ENCODE assay signal across 8 cellular contexts in the genomic region with DNA sequence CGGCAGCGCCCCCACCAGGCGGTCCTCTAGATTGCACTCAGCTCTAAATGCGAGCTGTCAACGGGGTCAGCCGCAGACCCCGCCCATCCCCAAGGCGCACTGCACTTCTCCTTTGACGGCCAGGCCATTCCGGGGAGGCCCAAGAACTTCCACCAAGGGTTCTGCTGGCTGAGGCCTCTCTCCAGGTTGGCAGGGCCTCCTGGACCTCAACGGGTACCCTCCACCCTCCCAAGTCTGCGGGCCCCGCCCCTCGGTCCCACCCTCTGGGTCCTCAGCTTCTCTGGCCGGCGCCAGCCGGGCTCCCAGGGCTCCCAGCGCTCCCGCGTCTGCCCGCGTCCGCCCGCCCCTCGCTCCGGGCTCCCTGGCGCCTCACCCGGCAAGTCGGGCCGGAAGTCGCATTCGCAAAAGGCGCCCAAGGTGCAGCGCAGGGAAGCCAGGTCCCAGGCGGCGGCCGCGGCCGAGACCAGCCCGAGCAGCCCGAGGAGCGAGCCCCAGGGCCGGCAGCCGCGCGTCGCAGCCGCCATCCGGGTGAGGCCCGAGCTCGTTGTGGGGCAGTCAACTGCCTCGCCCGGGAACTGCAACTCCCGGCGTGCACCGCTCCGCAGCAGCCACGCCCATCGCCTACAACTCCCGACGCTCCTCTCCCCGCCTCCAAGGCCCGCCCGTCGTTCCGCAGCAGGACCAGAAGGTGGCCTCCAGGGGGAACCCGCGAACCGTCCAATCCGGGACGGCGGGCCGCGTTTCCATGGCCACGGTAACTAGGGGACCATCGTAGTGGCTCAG.
DNase-seq lines count a peak whose midpoint lies in the region; ATAC-seq and TF ChIP-seq lines count a peak whose summit lies in the region.

A gene (minus strand): TSS at position 548 of the 783 bp plus-strand sequence. CDS start 24 bp downstream, at position 524.

- H3K36me3 ChIP-seq in mucosa of rectum (ENCODE audit: control insufficient read depth in 2 of 2, insufficient read depth in 2 of 2, low read length in 2 of 2) = peaks cover 0 to 10% of the 10 kb centered on the region in 2 donors

- peak within 1 kb of the TSS; percentile 79 to 85 for H3K9ac ChIP-seq in mucosa of rectum (ENCODE audit: low read depth in 1 of 2, low read length in 2 of 2)

- peak within 1 kb of the TSS; percentile 65 to 78 for H3K4me3 ChIP-seq in mucosa of rectum (ENCODE audit: low read length in 2 of 2)

- peak; percentile 84 for ATAC-seq in GM21576 (IDR thresholded peaks at IDR 0.05; ENCODE audit: unreplicated experiment)

- DNase-seq in DMS53 (lab: John Stamatoyannopoulos, UW) (peak; percentile 99), OCI-M2 (lab: John Stamatoyannopoulos, UW; ENCODE audit: unreplicated experiment) (peak; percentile 67), activated T-cell treated with anti-CD3 and anti-CD28 coated beads for 4 hours (peak; percentile 97), epithelial cell of prostate (ENCODE audit: low read depth, low spot score) (peak; percentile 80)
- DNase-seq in stimulated activated CD8-positive, alpha-beta memory T cell treated with anti-CD3 and anti-CD28 coated beads, Interleukin-4, amount 100 ng/mL, for 48 hours = peak; percentile 99

- TF ChIP-seq RAD21 in Ishikawa (IDR thresholded peaks at IDR 0.05; ENCODE audit: low read depth) = peak; percentile 94

- H3K4me1 ChIP-seq in mucosa of rectum (ENCODE audit: control insufficient read depth in 2 of 2, insufficient read depth in 2 of 2, low read length in 2 of 2) = peaks cover 8 to 11% of the 10 kb centered on the region in 2 donors

- TF ChIP-seq EP300 in Ishikawa (IDR thresholded peaks at IDR 0.05; ENCODE audit: borderline replicate concordance) = no peak; the same call in 1 of the 2 replicates

- H3K27ac ChIP-seq in epithelial cell of prostate (peak within 1 kb of the TSS; percentile 80), mucosa of rectum (ENCODE audit: low read depth in 2 of 2, low read length in 2 of 2) (peak within 1 kb of the TSS; percentile 95)

- no peaks in the 10 kb centered on the region for H3K27me3 ChIP-seq in mucosa of rectum (ENCODE audit: control insufficient read depth in 2 of 2, insufficient read depth in 2 of 2, low read length in 2 of 2)

- H3K9me3 ChIP-seq in mucosa of rectum (ENCODE audit: control insufficient read depth in 2 of 2, low read length in 2 of 2) = no peaks in the 10 kb centered on the region

TF ChIP-seq in Ishikawa, 13 proteins besides CTCF, POLR2A, EP300 and RAD21:
- TF ChIP-seq TCF12 (IDR thresholded peaks at IDR 0.05; ENCODE audit: low read depth) (peak; percentile 41; the same call in 1 of the 2 replicates), ZBTB7A (IDR thresholded peaks at IDR 0.05; ENCODE audit: low read depth) (peak; percentile 74; the same call in 1 of the 2 replicates), YY1 (IDR thresholded peaks at IDR 0.05; ENCODE audit: low read depth) (peak; percentile 74; the same call in 1 of the 2 replicates), FOXM1 (IDR thresholded peaks at IDR 0.05; ENCODE audit: borderline replicate concordance, low read depth) (peak; percentile 70; the same call in 1 of the 2 replicates), TAF1 (IDR thresholded peaks at IDR 0.05; ENCODE audit: low read depth) (peak; percentile 31; the same call in 1 of the 2 replicates), CEBPB (IDR thresholded peaks at IDR 0.05) (no peak), NFIC (IDR thresholded peaks at IDR 0.05) (0 out of 2 replicates have a peak, but pooled peaks have one; percentile 16), CREB1 (IDR thresholded peaks at IDR 0.05; ENCODE audit: low read depth) (no peak), TEAD4 (IDR thresholded peaks at IDR 0.05) (no peak), EGR1 (IDR thresholded peaks at IDR 0.05) (no peak)
- TF ChIP-seq, protein P1, sequence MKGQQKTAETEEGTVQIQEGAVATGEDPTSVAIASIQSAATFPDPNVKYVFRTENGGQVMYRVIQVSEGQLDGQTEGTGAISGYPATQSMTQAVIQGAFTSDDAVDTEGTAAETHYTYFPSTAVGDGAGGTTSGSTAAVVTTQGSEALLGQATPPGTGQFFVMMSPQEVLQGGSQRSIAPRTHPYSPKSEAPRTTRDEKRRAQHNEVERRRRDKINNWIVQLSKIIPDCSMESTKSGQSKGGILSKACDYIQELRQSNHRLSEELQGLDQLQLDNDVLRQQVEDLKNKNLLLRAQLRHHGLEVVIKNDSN (IDR thresholded peaks at IDR 0.05) = no peak
- TF ChIP-seq, protein P2, sequence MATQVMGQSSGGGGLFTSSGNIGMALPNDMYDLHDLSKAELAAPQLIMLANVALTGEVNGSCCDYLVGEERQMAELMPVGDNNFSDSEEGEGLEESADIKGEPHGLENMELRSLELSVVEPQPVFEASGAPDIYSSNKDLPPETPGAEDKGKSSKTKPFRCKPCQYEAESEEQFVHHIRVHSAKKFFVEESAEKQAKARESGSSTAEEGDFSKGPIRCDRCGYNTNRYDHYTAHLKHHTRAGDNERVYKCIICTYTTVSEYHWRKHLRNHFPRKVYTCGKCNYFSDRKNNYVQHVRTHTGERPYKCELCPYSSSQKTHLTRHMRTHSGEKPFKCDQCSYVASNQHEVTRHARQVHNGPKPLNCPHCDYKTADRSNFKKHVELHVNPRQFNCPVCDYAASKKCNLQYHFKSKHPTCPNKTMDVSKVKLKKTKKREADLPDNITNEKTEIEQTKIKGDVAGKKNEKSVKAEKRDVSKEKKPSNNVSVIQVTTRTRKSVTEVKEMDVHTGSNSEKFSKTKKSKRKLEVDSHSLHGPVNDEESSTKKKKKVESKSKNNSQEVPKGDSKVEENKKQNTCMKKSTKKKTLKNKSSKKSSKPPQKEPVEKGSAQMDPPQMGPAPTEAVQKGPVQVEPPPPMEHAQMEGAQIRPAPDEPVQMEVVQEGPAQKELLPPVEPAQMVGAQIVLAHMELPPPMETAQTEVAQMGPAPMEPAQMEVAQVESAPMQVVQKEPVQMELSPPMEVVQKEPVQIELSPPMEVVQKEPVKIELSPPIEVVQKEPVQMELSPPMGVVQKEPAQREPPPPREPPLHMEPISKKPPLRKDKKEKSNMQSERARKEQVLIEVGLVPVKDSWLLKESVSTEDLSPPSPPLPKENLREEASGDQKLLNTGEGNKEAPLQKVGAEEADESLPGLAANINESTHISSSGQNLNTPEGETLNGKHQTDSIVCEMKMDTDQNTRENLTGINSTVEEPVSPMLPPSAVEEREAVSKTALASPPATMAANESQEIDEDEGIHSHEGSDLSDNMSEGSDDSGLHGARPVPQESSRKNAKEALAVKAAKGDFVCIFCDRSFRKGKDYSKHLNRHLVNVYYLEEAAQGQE (IDR thresholded peaks at IDR 0.05; ENCODE audit: low read depth) = no peak
- TF ChIP-seq, protein P3, sequence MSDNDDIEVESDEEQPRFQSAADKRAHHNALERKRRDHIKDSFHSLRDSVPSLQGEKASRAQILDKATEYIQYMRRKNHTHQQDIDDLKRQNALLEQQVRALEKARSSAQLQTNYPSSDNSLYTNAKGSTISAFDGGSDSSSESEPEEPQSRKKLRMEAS (IDR thresholded peaks at IDR 0.05) = no peak; the same call in none of the 2 replicates
TF ChIP-seq in Ishikawa: peak in this region for 6.

Comparison
In these comparisons a context has a peak if more than half of its experiments do, and no peak if none do; other contexts are left out.
1. Peak in every context shown above with its lines: DNase-seq, ATAC-seq, H3K4me3 ChIP-seq and H3K27ac ChIP-seq.